ENCODE assay signal across 26 cellular contexts in the genomic region with DNA sequence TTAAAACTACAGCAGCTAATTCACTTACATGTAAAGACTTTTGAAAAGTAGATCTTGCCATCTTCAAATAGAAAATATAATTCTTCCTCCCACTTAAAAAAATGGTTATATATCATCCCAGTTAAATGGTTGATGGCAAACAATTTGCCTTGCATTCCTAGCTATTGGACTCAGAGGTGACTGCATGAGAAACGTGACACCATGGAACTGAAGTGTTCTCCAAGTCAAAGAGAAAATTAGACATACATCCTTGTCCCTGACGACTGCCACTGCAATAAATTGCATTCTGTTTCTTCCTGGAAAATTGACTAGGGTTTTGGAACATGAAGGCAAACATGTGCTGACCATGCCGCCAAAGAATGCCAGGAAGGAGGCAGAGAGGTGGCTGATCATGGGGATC.
"Had no signal": no experiment of that assay in that cellular context is flagged by ENCODE, and none has a peak within 500 bp of the region (broad histone marks: within the 10 kb centered on the region; RNA-seq: fewer than 3 reads in every experiment).

No MANE protein-coding gene starts in this region.

- H3K27ac Mint-ChIP-seq: activated B cell treated with CpG ODN at 0.5 μM for 24 hours; activated CD4-positive, alpha-beta T cell treated with anti-CD3 and anti-CD28 coated beads for 36 hours; activated naive CD4-positive, alpha-beta T cell treated with anti-CD3 and anti-CD28 coated beads for 36 hours; activated naive CD8-positive, alpha-beta T cell treated with anti-CD3 and anti-CD28 coated beads, Interleukin-2, amount 10 ng/mL, durations not matched to agents 7 days and 5 days; activated T-cell treated with anti-CD3 and anti-CD28 coated beads, Interleukin-2, amount 50 U/mL, for 24 hours; naive thymus-derived CD4-positive, alpha-beta T cell; neural progenitor cell; stimulated activated naive B cell treated with anti-CD40 and anti-IgM and Interleukin-4, amounts not matched to agents 10 μg/mL and 1 μg/mL and 100 μg/mL, for 72 hours; type B pancreatic cell had no signal

- H3K27ac ChIP-seq: coronary artery, esophagus squamous epithelium, heart right ventricle, lower lobe of right lung, neural progenitor cell, sigmoid colon, testis, vagina had no signal

- H3K36me3 ChIP-seq: esophagus squamous epithelium, heart right ventricle, lower lobe of right lung, neural progenitor cell, sigmoid colon, vagina had no signal

- H3K4me3 Mint-ChIP-seq: activated B cell treated with CpG ODN at 0.5 μM for 24 hours; activated CD4-positive, alpha-beta T cell treated with anti-CD3 and anti-CD28 coated beads for 36 hours; activated naive CD4-positive, alpha-beta T cell treated with anti-CD3 and anti-CD28 coated beads for 36 hours; activated naive CD8-positive, alpha-beta T cell treated with anti-CD3 and anti-CD28 coated beads, Interleukin-2, amount 10 ng/mL, durations not matched to agents 7 days and 5 days; activated T-cell treated with anti-CD3 and anti-CD28 coated beads, Interleukin-2, amount 50 U/mL, for 24 hours; naive thymus-derived CD4-positive, alpha-beta T cell; neural progenitor cell; stimulated activated naive B cell treated with anti-CD40 and anti-IgM and Interleukin-4, amounts not matched to agents 10 μg/mL and 1 μg/mL and 100 μg/mL, for 72 hours; type B pancreatic cell had no signal

- H3K9ac ChIP-seq: neural progenitor cell had no signal

- FAIRE-seq: keratinocyte had no signal

- ATAC-seq: activated CD4-positive, alpha-beta T cell treated with anti-CD3 and anti-CD28 coated beads for 36 hours; heart right ventricle; left lobe of liver; lower lobe of right lung; naive thymus-derived CD4-positive, alpha-beta T cell; stimulated activated naive B cell treated with anti-CD40 and anti-IgM and Interleukin-4, amounts not matched to agents 10 μg/mL and 1 μg/mL and 100 μg/mL, for 72 hours had no signal

- H3K27me3 ChIP-seq: esophagus squamous epithelium, heart right ventricle, neural progenitor cell, sigmoid colon, testis, vagina had no signal

- H3K9me3 ChIP-seq: esophagus squamous epithelium, lower lobe of right lung, sigmoid colon, testis, vagina had no signal

- H3K4me3 ChIP-seq: coronary artery, esophagus squamous epithelium, heart right ventricle, lower lobe of right lung, neural progenitor cell, sigmoid colon, testis, vagina had no signal

- H3K4me1 ChIP-seq: esophagus squamous epithelium, heart right ventricle, lower lobe of right lung, neural progenitor cell, sigmoid colon, testis, vagina had no signal

- H2AFZ ChIP-seq: neural progenitor cell had no signal

- DNase-seq: activated B cell treated with CpG ODN at 0.5 μM for 24 hours; activated CD4-positive, alpha-beta T cell treated with anti-CD3 and anti-CD28 coated beads for 36 hours; activated CD4-positive, alpha-beta T cell treated with anti-CD3 and anti-CD28 coated beads, Interleukin-2, amount 50 U/mL, for 4 hours; activated CD8-positive, alpha-beta memory T cell treated with anti-CD3 and anti-CD28 coated beads for 24 hours; activated CD8-positive, alpha-beta memory T cell treated with anti-CD3 and anti-CD28 coated beads, Interleukin-2, amount 50 U/mL, for 4 hours; activated naive CD4-positive, alpha-beta T cell treated with anti-CD3 and anti-CD28 coated beads for 36 hours; activated naive CD8-positive, alpha-beta T cell treated with anti-CD3 and anti-CD28 coated beads, Interleukin-2, amount 10 ng/mL, durations not matched to agents 7 days and 5 days; activated T-cell treated with anti-CD3 and anti-CD28 coated beads, Interleukin-2, amount 50 U/mL, for 24 hours; amniotic stem cell; cerebellar nuclear complex; esophagus squamous epithelium; heart right ventricle; lower lobe of right lung; naive thymus-derived CD4-positive, alpha-beta T cell; retina; sigmoid colon; stimulated activated CD4-positive, alpha-beta T cell treated with anti-CD3 and anti-CD28 coated beads, Interleukin-2, amount 100 ng/mL, for 48 hours; stimulated activated CD8-positive, alpha-beta memory T cell treated with anti-CD3 and anti-CD28 coated beads, Interleukin-4, amount 100 ng/mL, for 48 hours; stimulated activated naive B cell treated with anti-CD40 and anti-IgM and Interleukin-4, amounts not matched to agents 10 μg/mL and 1 μg/mL and 100 μg/mL, for 72 hours; testis had no signal

- H3K4me2 ChIP-seq: neural progenitor cell had no signal

- H3K27me3 Mint-ChIP-seq: activated B cell treated with CpG ODN at 0.5 μM for 24 hours; activated CD4-positive, alpha-beta T cell treated with anti-CD3 and anti-CD28 coated beads for 36 hours; activated naive CD8-positive, alpha-beta T cell treated with anti-CD3 and anti-CD28 coated beads, Interleukin-2, amount 10 ng/mL, durations not matched to agents 7 days and 5 days; activated T-cell treated with anti-CD3 and anti-CD28 coated beads, Interleukin-2, amount 50 U/mL, for 24 hours; naive thymus-derived CD4-positive, alpha-beta T cell; stimulated activated naive B cell treated with anti-CD40 and anti-IgM and Interleukin-4, amounts not matched to agents 10 μg/mL and 1 μg/mL and 100 μg/mL, for 72 hours; type B pancreatic cell had no signal

- H3K4me1 Mint-ChIP-seq: activated B cell treated with CpG ODN at 0.5 μM for 24 hours; activated CD4-positive, alpha-beta T cell treated with anti-CD3 and anti-CD28 coated beads for 36 hours; activated naive CD8-positive, alpha-beta T cell treated with anti-CD3 and anti-CD28 coated beads, Interleukin-2, amount 10 ng/mL, durations not matched to agents 7 days and 5 days; naive thymus-derived CD4-positive, alpha-beta T cell; stimulated activated naive B cell treated with anti-CD40 and anti-IgM and Interleukin-4, amounts not matched to agents 10 μg/mL and 1 μg/mL and 100 μg/mL, for 72 hours had no signal

- H3K36me3 Mint-ChIP-seq: activated naive CD8-positive, alpha-beta T cell treated with anti-CD3 and anti-CD28 coated beads, Interleukin-2, amount 10 ng/mL, durations not matched to agents 7 days and 5 days; naive thymus-derived CD4-positive, alpha-beta T cell; neural progenitor cell; stimulated activated naive B cell treated with anti-CD40 and anti-IgM and Interleukin-4, amounts not matched to agents 10 μg/mL and 1 μg/mL and 100 μg/mL, for 72 hours; type B pancreatic cell had no signal
